ENCODE assay signal across 9 cellular contexts in the genomic region with DNA sequence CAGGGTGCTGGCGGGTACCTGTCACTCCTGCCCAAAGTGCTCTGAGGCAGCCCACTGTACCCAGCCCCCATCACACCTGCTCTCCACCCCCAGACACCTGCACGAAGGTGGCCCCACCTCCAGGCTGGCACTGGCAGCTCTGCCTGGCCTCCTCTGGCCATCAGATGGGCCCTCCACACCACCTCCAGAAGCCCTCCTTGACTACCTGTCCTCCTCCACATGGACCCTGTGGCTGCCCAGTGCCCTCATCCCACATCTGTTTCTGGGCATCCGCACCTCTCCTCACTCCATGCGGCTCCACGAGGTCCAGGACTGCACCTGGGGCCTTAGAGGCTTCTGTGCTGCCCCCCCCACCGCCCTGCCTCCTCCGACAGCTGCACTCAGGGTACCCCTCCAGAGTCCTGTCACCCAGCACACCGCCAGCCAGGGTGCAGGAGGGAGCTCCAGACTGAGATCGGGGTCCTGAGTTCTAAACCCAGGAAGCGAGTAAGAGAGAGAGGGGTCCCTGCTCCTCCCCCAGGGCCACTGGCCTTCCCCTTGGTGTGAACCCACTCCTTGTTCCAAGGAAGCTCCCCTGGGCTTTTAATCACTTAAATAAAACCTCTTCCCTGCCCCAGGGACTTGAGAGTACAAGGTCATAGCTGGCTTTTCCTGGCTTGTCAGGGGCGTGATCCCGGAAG. TPM values are rescaled to one million over a fixed set of nuclear protein-coding genes. Genes with fewer than 3 reads are reported as not detected.
DNase-seq lines count a peak whose midpoint lies in the region; ATAC-seq, FAIRE-seq and TF ChIP-seq lines count a peak whose summit lies in the region.
"Had no signal": no experiment of that assay in that cellular context is flagged by ENCODE, and none has a peak within 500 bp of the region (broad histone marks: within the 10 kb centered on the region; RNA-seq: fewer than 3 reads in every experiment).

No MANE protein-coding gene starts in this region.

- 72% methylated on average over 9 of the region's 12 CpGs for WGBS in A549 (ENCODE audit: missing lambda C conversion rate)

- peak overlapping the region; percentile 100 for H3K4me3 ChIP-seq in A549
- peak overlapping the region; percentile 81 for H3K4me3 ChIP-seq in epithelial cell of proximal tubule (ENCODE audit: low read depth, low read length)
- H3K4me3 ChIP-seq in neural cell (ENCODE audit: low read length), result peak overlapping the region; percentile 97
- no peak overlapping the region for H3K4me3 ChIP-seq in WERI-Rb-1 (ENCODE audit: low read depth, low read length)
- no peak overlapping the region for H3K4me3 ChIP-seq in H7 (ENCODE audit: insufficient read depth, low read depth, low read length)

- TF ChIP-seq EP300 in A549 (IDR thresholded peaks at IDR 0.05) (no peak), neural cell (conservative IDR thresholded peaks at IDR 0.05; ENCODE audit: poor library complexity, severe bottlenecking) (no peak)

- no peak for FAIRE-seq in A549 (lab: Jason Lieb, UNC)
- FAIRE-seq: H54 had no signal

- no peak for TF ChIP-seq RAD21 in A549 (conservative IDR thresholded peaks at IDR 0.05 in 1 of 2, IDR thresholded peaks at IDR 0.05 in 1 of 2)
- no peak for TF ChIP-seq RAD21 in neural cell (conservative IDR thresholded peaks at IDR 0.05)

- POLR2A ChIA-PET in A549 (lab: Yijun Ruan, JAX) (interaction anchor here (0.6 to 1.4 kb wide), 2 partner anchors 10 to 232 kb away, joined by 7 to 13 read pairs; no protein-coding TSS in a partner anchor), RWPE1 (lab: Yijun Ruan, JAX; ENCODE audit: low non-redundant PET) (interaction anchor here (0.6 to 1.2 kb wide), 6 partner anchors 28 to 207 kb away, joined by 3 to 7 read pairs (median 3); no protein-coding TSS in a partner anchor)

- CTCF ChIA-PET in A549 (lab: Yijun Ruan, JAX) (interaction anchor here (0.5 to 4.0 kb wide), 11 partner anchors 10 to 337 kb away, joined by 3 to 29 read pairs (median 5); no protein-coding TSS in a partner anchor), RWPE1 (lab: Yijun Ruan, JAX) (interaction anchor here (0.5 to 2.3 kb wide), 4 partner anchors 68 to 1123 kb away, joined by 3 to 20 read pairs (median 5); a partner anchor contains a TSS)

- H3K27me3 ChIP-seq in neural cell (ENCODE audit: insufficient read depth, low read depth, low read length) (no peaks in the 10 kb centered on the region), WERI-Rb-1 (ENCODE audit: insufficient read depth, low read depth, severe bottlenecking) (no peaks in the 10 kb centered on the region), H7 (ENCODE audit: control insufficient read depth, insufficient read depth, low read length) (0 out of 2 replicates have a peak, but pooled peaks cover 2% of the 10 kb centered on the region)

- TF ChIP-seq POLR2A in A549 (IDR thresholded peaks at IDR 0.05; ENCODE audit: low read length), result no peak

- H3K27ac ChIP-seq in A549 (peak overlapping the region; percentile 96 to 97), RWPE1 (peak overlapping the region; percentile 93), neural cell (ENCODE audit: low read length) (no peak overlapping the region), WERI-Rb-1 (no peak overlapping the region)

- H3F3A ChIP-seq in neural cell (ENCODE audit: insufficient read depth, low read length, poor library complexity, severe bottlenecking), result no peaks in the 10 kb centered on the region

- DNase-seq in A549 (ENCODE audit: low read depth in 1 of 2, low spot score in 1 of 2), result no peak
- DNase-seq in RWPE1 (ENCODE audit: low spot score), result no peak
- no peak for DNase-seq in epithelial cell of proximal tubule (ENCODE audit: low read depth)
- DNase-seq in HUDEP-2 (lab: John Stamatoyannopoulos, UW; ENCODE audit: unreplicated experiment in 76 of 76), result no peak
- no peak for DNase-seq in WERI-Rb-1
- DNase-seq in H7, result no peak
- DNase-seq in occipital lobe (lab: John Stamatoyannopoulos, UW), result no peak

- H3K4me1 ChIP-seq in A549, result peaks cover 37% of the 10 kb centered on the region

- no peaks in the 10 kb centered on the region for H3K36me3 ChIP-seq in neural cell (ENCODE audit: insufficient read depth, low read length)
- peaks cover 3% of the 10 kb centered on the region; the same call in 1 of the 2 replicates for H3K36me3 ChIP-seq in WERI-Rb-1
- H3K36me3 ChIP-seq in H7 (replicated peaks; ENCODE audit: control insufficient read depth, insufficient read depth, low read length), result peaks cover 2% of the 10 kb centered on the region; the same call in 1 of the 2 replicates

- H2AFZ ChIP-seq in neural cell (ENCODE audit: low read depth, low read length), result no peak overlapping the region

- H3K9ac ChIP-seq in neural cell (ENCODE audit: low read length), result no peak overlapping the region

- H4K20me1 ChIP-seq in neural cell (ENCODE audit: insufficient read depth), result no peaks in the 10 kb centered on the region

- peaks cover 10% of the 10 kb centered on the region for H3K79me2 ChIP-seq in neural cell (replicated peaks; ENCODE audit: insufficient read depth, low read length)

- no peaks in the 10 kb centered on the region for H3K9me3 ChIP-seq in A549
- no peaks in the 10 kb centered on the region for H3K9me3 ChIP-seq in neural cell (ENCODE audit: low read length)
- H3K9me3 ChIP-seq in WERI-Rb-1 (ENCODE audit: severe bottlenecking), result no peaks in the 10 kb centered on the region

- no peak for ATAC-seq in A549

- no peak for TF ChIP-seq CTCF in A549 (IDR thresholded peaks at IDR 0.05)
- TF ChIP-seq CTCF in RWPE1 (conservative IDR thresholded peaks at IDR 0.05; ENCODE audit: low read depth), result no peak
- TF ChIP-seq CTCF in epithelial cell of proximal tubule (conservative IDR thresholded peaks at IDR 0.05; ENCODE audit: low read depth, low read length), result no peak
- TF ChIP-seq CTCF in neural cell (IDR thresholded peaks at IDR 0.05; ENCODE audit: poor library complexity, severe bottlenecking), result no peak
- no peak for TF ChIP-seq CTCF in WERI-Rb-1 (IDR thresholded peaks at IDR 0.05; ENCODE audit: low read depth, low read length)

- no peaks in the 10 kb centered on the region for H3K9me2 ChIP-seq in neural cell (ENCODE audit: insufficient read depth, low read length)

- H3K4me2 ChIP-seq in A549, result peak overlapping the region; percentile 87
- no peak overlapping the region for H3K4me2 ChIP-seq in neural cell (ENCODE audit: low read length)

TF ChIP-seq in A549, 52 proteins besides CTCF, POLR2A, EP300 and RAD21:
- TF ChIP-seq HOXB5 (CRISPR knock-in tag; IDR thresholded peaks at IDR 0.05) (no peak), KDM5A (IDR thresholded peaks at IDR 0.05) (no peak), ZFP36 (IDR thresholded peaks at IDR 0.05; ENCODE audit: borderline replicate concordance, partially characterized antibody) (peak; percentile 77), HEYL (CRISPR knock-in tag; IDR thresholded peaks at IDR 0.05) (no peak), BHLHE40 (IDR thresholded peaks at IDR 0.05; ENCODE audit: low read depth, low read length) (no peak)

TF ChIP-seq in neural cell, 6 proteins besides CTCF, POLR2A, EP300 and RAD21 (continues in another document):
- TF ChIP-seq MXI1 (conservative IDR thresholded peaks at IDR 0.05; ENCODE audit: poor library complexity, severe bottlenecking), result no peak
- no peak for TF ChIP-seq POLR2AphosphoS5 (IDR thresholded peaks at IDR 0.05)
- no peak for TF ChIP-seq SMC3 (conservative IDR thresholded peaks at IDR 0.05; ENCODE audit: poor library complexity)
- no peak for TF ChIP-seq EZH2 (IDR thresholded peaks at IDR 0.05; ENCODE audit: borderline replicate concordance, insufficient read depth, low read length, poor library complexity, severe bottlenecking)
- TF ChIP-seq TAF1 (IDR thresholded peaks at IDR 0.05; ENCODE audit: low read depth), result no peak

RNA-seq across cellular contexts. Expression of a gene that starts 1.7 kb away (rescaled TPM):
- polyA plus RNA-seq in A549 (2011; rRNA removed), result 74.0 and 117 TPM in 2 replicates
- 138 and 190 TPM in 2 replicates for polyA plus RNA-seq in A549 (2012; cell fraction: cytosol; rRNA removed)
- polyA plus RNA-seq in A549 (2012; cell fraction: nucleus; rRNA removed), result 412 and 531 TPM in 2 replicates
- polyA plus RNA-seq in A549 (2017; fragmentation: RNase III; extraction: RNeasy Plus Mini Kit Qiagen cat#74134 plus additional on column Dnase treatment), result 259 to 326 TPM (median 310 TPM) in 3 replicates
- polyA minus RNA-seq in A549 (2011; rRNA and poly(A)+ RNA removed), result 201 and 253 TPM in 2 replicates
- total RNA-seq in epithelial cell of proximal tubule, result 192 and 211 TPM in 2 replicates
- 30.5 and 40.5 TPM in 2 replicates for polyA plus RNA-seq in neural cell
- polyA minus RNA-seq in neural cell, result 32.3 and 43.1 TPM in 2 replicates
- 177 and 235 TPM in 2 replicates for total RNA-seq in H7 (2014; rRNA removed; shearing (Covaris generic))
- 35.9 TPM for total RNA-seq in occipital lobe

RNA-seq across cellular contexts. Expression of a gene that starts 11.6 kb away (rescaled TPM):
- polyA plus RNA-seq in A549 (2011; rRNA removed) (0.26 and 0.28 TPM in 2 replicates), A549 (2017; fragmentation: RNase III; extraction: RNeasy Plus Mini Kit Qiagen cat#74134 plus additional on column Dnase treatment) (0.55 to 0.78 TPM (median 0.67 TPM) in 3 replicates), neural cell (0.50 and 1.1 TPM in 2 replicates)
- polyA plus RNA-seq in A549 (2012; cell fraction: cytosol; rRNA removed), result 0.13 and 0.14 TPM in 2 replicates
- polyA plus RNA-seq in A549 (2012; cell fraction: nucleus; rRNA removed), result 0.79 and 1.6 TPM in 2 replicates
- polyA minus RNA-seq in A549 (2011; rRNA and poly(A)+ RNA removed), result 0.10 and 0.29 TPM in 2 replicates
- total RNA-seq in epithelial cell of proximal tubule (not detected in 2 replicates), occipital lobe (0.31 TPM)
- 0.73 and 1.2 TPM in 2 replicates for polyA minus RNA-seq in neural cell
- total RNA-seq in H7 (2014; rRNA removed; shearing (Covaris generic)), result 0.42 and 0.74 TPM in 2 replicates

Comparison
In these comparisons a context has a peak if more than half of its experiments do, and no peak if none do; other contexts are left out.
1. H3K27ac ChIP-seq: peak in A549 (2 of 2) and RWPE1 (single experiment); none in neural cell (single experiment) and WERI-Rb-1 (single experiment).
2. H3K4me3 ChIP-seq: peak in A549 (single experiment), epithelial cell of proximal tubule (single experiment) and neural cell (single experiment); none in WERI-Rb-1 (single experiment) and H7 (single experiment).